Comparison of ENCODE assay signal across 8 cellular contexts in genomic region chr5:93622240-93622885, GRCh38. TPM values are rescaled to one million over a fixed set of nuclear protein-coding genes. Genes with fewer than 3 reads are reported as not detected.
DNase-seq lines count a peak whose midpoint lies in the region; ATAC-seq, FAIRE-seq and TF ChIP-seq lines count a peak whose summit lies in the region.

No MANE protein-coding gene starts in this region.

- peaks cover 0 to 3% (median 0%) of the 10 kb centered on the region in 7 donors for H3K9me3 Mint-ChIP-seq in CD4-positive, CD25-positive, alpha-beta regulatory T cell
- no peaks in the 10 kb centered on the region for H3K9me3 Mint-ChIP-seq in naive thymus-derived CD8-positive, alpha-beta T cell

- H3K4ac ChIP-seq in neuronal stem cell (ENCODE audit: low read length) = no peak overlapping the region

- no peaks in the 10 kb centered on the region for H4K20me1 ChIP-seq in PC-3 (ENCODE audit: low read length)

- no peak overlapping the region for H3K14ac ChIP-seq in neuronal stem cell (ENCODE audit: low read length)

- H2BK5ac ChIP-seq in neuronal stem cell (ENCODE audit: low read length) = no peak overlapping the region

- FAIRE-seq in HTR-8/SVneo (lab: Jason Lieb, UNC) = no peak

- WGBS in neuronal stem cell (ENCODE audit: extremely low coverage in 2 of 2, insufficient read length in 2 of 2, insufficient replicate concordance in 1 of 2), 2 donors = no CpG with 5 or more reads among the region's 4 CpGs

- intact Hi-C loops in PC-3 (cut with micrococcal nuclease) = loop anchor here (5.0 kb wide), 1 partner anchor 55 kb away; no protein-coding TSS in a partner anchor

- ATAC-seq in CD4-positive, CD25-positive, alpha-beta regulatory T cell (ENCODE audit: low read depth in 2 of 2) = peak; percentile 65 to 67
- ATAC-seq in PC-3 (no peak; the same call in 1 of the 2 replicates), HG03571 (IDR thresholded peaks at IDR 0.05; ENCODE audit: unreplicated experiment) (no peak)
- peak; percentile 74 to 76 for ATAC-seq in naive thymus-derived CD8-positive, alpha-beta T cell

- H3K27ac Mint-ChIP-seq in CD4-positive, CD25-positive, alpha-beta regulatory T cell = peak overlapping the region in 2 of 3 donors; percentile 12 to 82
- H3K27ac Mint-ChIP-seq in naive thymus-derived CD8-positive, alpha-beta T cell = peak overlapping the region in 9 of 10 donors; percentile 2 to 94 (median 84)

- H3K4me1 Mint-ChIP-seq in CD4-positive, CD25-positive, alpha-beta regulatory T cell = peaks cover 11 to 24% (median 20%) of the 10 kb centered on the region in 4 donors
- H3K4me1 Mint-ChIP-seq in naive thymus-derived CD8-positive, alpha-beta T cell = peaks cover 17 to 26% (median 22%) of the 10 kb centered on the region in 4 donors

- no peak overlapping the region for H2BK12ac ChIP-seq in neuronal stem cell (ENCODE audit: low read length)

- H3K9me3 ChIP-seq in CD4-positive, CD25-positive, alpha-beta regulatory T cell (ENCODE audit: control insufficient read depth in 2 of 2, low read length in 2 of 2) = no peaks in the 10 kb centered on the region
- H3K9me3 ChIP-seq in HEK293 (ENCODE audit: control insufficient read depth, insufficient read depth, low read depth, low read length) (no peaks in the 10 kb centered on the region), PC-3 (ENCODE audit: low read length) (no peaks in the 10 kb centered on the region), neuronal stem cell (replicated peaks in 1 of 2; ENCODE audit: control insufficient read depth in 2 of 2, insufficient read depth in 1 of 2, low read depth in 1 of 2, low read length in 2 of 2) (no peaks in the 10 kb centered on the region)

- TF ChIP-seq CTCF in HEK293 (tag by site-specific recombination; IDR thresholded peaks at IDR 0.05) (no peak), PC-3 (conservative IDR thresholded peaks at IDR 0.05; ENCODE audit: low read depth, low read length) (no peak)

- no peak overlapping the region for H2AK5ac ChIP-seq in neuronal stem cell (ENCODE audit: low read depth, low read length)

- no peaks in the 10 kb centered on the region for H3K79me1 ChIP-seq in neuronal stem cell (ENCODE audit: low read depth, low read length)

- H3K4me1 ChIP-seq in CD4-positive, CD25-positive, alpha-beta regulatory T cell (ENCODE audit: control insufficient read depth, insufficient read depth, low read length, poor library complexity, severe bottlenecking) = peaks cover 22% of the 10 kb centered on the region
- peaks cover 3% of the 10 kb centered on the region; the same call in 1 of the 2 replicates for H3K4me1 ChIP-seq in HEK293 (ENCODE audit: control insufficient read depth, insufficient read depth, low read length)
- peaks cover 11% of the 10 kb centered on the region; the same call in 1 of the 2 replicates for H3K4me1 ChIP-seq in PC-3 (ENCODE audit: insufficient read depth, low read length)
- H3K4me1 ChIP-seq in neuronal stem cell (ENCODE audit: control insufficient read depth in 2 of 2, insufficient read depth in 1 of 2, low read depth in 1 of 2, low read length in 2 of 2) = peaks cover 2 to 20% of the 10 kb centered on the region in 2 donors

- POLR2A ChIA-PET in HEK293 (lab: Yijun Ruan, JAX) = interaction anchor here (1.1 kb wide), 1 partner anchor 38 kb away, joined by 3 read pairs; no protein-coding TSS in a partner anchor
- POLR2A ChIA-PET in PC-3 (lab: Charles Lee; ENCODE audit: unreplicated experiment) = interaction anchor here (0.7 kb wide), 1 partner anchor 40 kb away, joined by 4 read pairs; no protein-coding TSS in a partner anchor
- POLR2A ChIA-PET in naive thymus-derived CD8-positive, alpha-beta T cell (lab: Charles Lee) = no interaction called here

- CTCF ChIA-PET in HEK293 (lab: Yijun Ruan, JAX) (interaction anchor here (0.9 to 1.2 kb wide), 2 partner anchors 9 to 286 kb away, joined by 4 read pairs; no protein-coding TSS in a partner anchor), PC-3 (lab: Charles Lee) (interaction anchor here (0.6 kb wide), 1 partner anchor 18 kb away, joined by 3 read pairs; no protein-coding TSS in a partner anchor)

- no TSS peak for BruUV-seq in PC-3 (replicated peaks; lab: Mats Ljungman, UMichigan)

- H3K9me2 ChIP-seq in PC-3 (replicated peaks; ENCODE audit: low read length) = no peaks in the 10 kb centered on the region

- peak; percentile 36 to 71 (median 39) for DNase-seq in CD4-positive, CD25-positive, alpha-beta regulatory T cell
- DNase-seq in PC-3 = peak; percentile 43
- peak; percentile 53 for DNase-seq in dermis blood vessel endothelial cell
- peak in 8 of 10 donors; percentile 18 to 75 (median 60) for DNase-seq in naive thymus-derived CD8-positive, alpha-beta T cell
- DNase-seq in neuronal stem cell (ENCODE audit: low spot score) = no peak
- no peak for DNase-seq in HTR-8/SVneo (ENCODE audit: insufficient read length, low spot score)

- H3K4me3 Mint-ChIP-seq in CD4-positive, CD25-positive, alpha-beta regulatory T cell = peak overlapping the region in 3 of 4 donors; percentile 59 to 76 (median 64)
- peak overlapping the region; percentile 12 to 96 (median 54) for H3K4me3 Mint-ChIP-seq in naive thymus-derived CD8-positive, alpha-beta T cell

- H2BK15ac ChIP-seq in neuronal stem cell (ENCODE audit: low read length) = no peak overlapping the region

- no peak overlapping the region for H4K91ac ChIP-seq in neuronal stem cell (ENCODE audit: low read depth, low read length, poor library complexity)

- no peaks in the 10 kb centered on the region for H3K36me3 ChIP-seq in CD4-positive, CD25-positive, alpha-beta regulatory T cell (ENCODE audit: control insufficient read depth, insufficient read depth, low read length)
- H3K36me3 ChIP-seq in HEK293 (ENCODE audit: control insufficient read depth in 2 of 2, insufficient read depth in 1 of 2, low read length in 2 of 2) (no peaks in the 10 kb centered on the region), PC-3 (ENCODE audit: low read depth, low read length) (no peaks in the 10 kb centered on the region), neuronal stem cell (replicated peaks in 1 of 2; ENCODE audit: control insufficient read depth in 2 of 2, insufficient read depth in 2 of 2, low read length in 2 of 2) (no peaks in the 10 kb centered on the region)

- peaks cover 27% of the 10 kb centered on the region for H3K27me3 Mint-ChIP-seq in CD4-positive, CD25-positive, alpha-beta regulatory T cell
- H3K27me3 Mint-ChIP-seq in naive thymus-derived CD8-positive, alpha-beta T cell = peaks cover 0 to 11% (median 0%) of the 10 kb centered on the region in 5 donors

- H3K9ac ChIP-seq in PC-3 (ENCODE audit: low read length) = no peak overlapping the region
- no peak overlapping the region for H3K9ac ChIP-seq in neuronal stem cell (ENCODE audit: low read depth, low read length, poor library complexity)

- no peak overlapping the region for H2BK120ac ChIP-seq in neuronal stem cell (ENCODE audit: low read depth, low read length)

- no peak overlapping the region for H3K23ac ChIP-seq in neuronal stem cell (ENCODE audit: low read depth, low read length, poor library complexity)

- no peak overlapping the region for H4K8ac ChIP-seq in neuronal stem cell (ENCODE audit: low read depth, low read length)

- no peak overlapping the region for H3K4me3 ChIP-seq in CD4-positive, CD25-positive, alpha-beta regulatory T cell (ENCODE audit: low read depth, low read length)
- H3K4me3 ChIP-seq in HEK293 (ENCODE audit: low read depth, low read length) (no peak overlapping the region), PC-3 (ENCODE audit: low read length) (no peak overlapping the region), neuronal stem cell (ENCODE audit: low read length in 2 of 2) (peak overlapping the region in 1 of 2 donors; percentile 58)

- peaks cover 3% of the 10 kb centered on the region for H3K36me3 Mint-ChIP-seq in CD4-positive, CD25-positive, alpha-beta regulatory T cell
- peaks cover 0 to 5% (median 0%) of the 10 kb centered on the region in 3 donors for H3K36me3 Mint-ChIP-seq in naive thymus-derived CD8-positive, alpha-beta T cell

- H3K18ac ChIP-seq in neuronal stem cell (ENCODE audit: low read length) = no peak overlapping the region

- H2AFZ ChIP-seq in PC-3 (ENCODE audit: low read length) (no peak overlapping the region), neuronal stem cell (ENCODE audit: low read length) (no peak overlapping the region)

- no peaks in the 10 kb centered on the region for H3K27me3 ChIP-seq in CD4-positive, CD25-positive, alpha-beta regulatory T cell (ENCODE audit: control insufficient read depth, insufficient read depth, low read length)
- H3K27me3 ChIP-seq in PC-3 (ENCODE audit: low read length) (no peaks in the 10 kb centered on the region), neuronal stem cell (ENCODE audit: control insufficient read depth in 3 of 3, insufficient read depth in 3 of 3, low read depth in 1 of 3, low read length in 3 of 3) (peaks cover 0 to 3% (median 0%) of the 10 kb centered on the region in 3 experiments)

- no peak overlapping the region for H3K4me2 ChIP-seq in PC-3 (ENCODE audit: low read length)
- H3K4me2 ChIP-seq in neuronal stem cell (ENCODE audit: insufficient read depth, low read length, poor library complexity, severe bottlenecking) = no peak overlapping the region

- no peaks in the 10 kb centered on the region for H3K79me2 ChIP-seq in PC-3 (ENCODE audit: low read length)

- H3F3A ChIP-seq in PC-3 (ENCODE audit: low read length, unreplicated experiment) = no peaks in the 10 kb centered on the region

- H3K27ac ChIP-seq in CD4-positive, CD25-positive, alpha-beta regulatory T cell (ENCODE audit: insufficient read depth, low read length, poor library complexity, severe bottlenecking) = no peak overlapping the region
- H3K27ac ChIP-seq in HEK293 (ENCODE audit: extremely low read depth, low read depth, low read length) (no peak overlapping the region), PC-3 (ENCODE audit: low read length) (no peak overlapping the region), neuronal stem cell (replicated peaks; ENCODE audit: low read length) (no peak overlapping the region)

TF ChIP-seq in HEK293, 187 proteins besides CTCF, POLR2A, EP300 and RAD21 (continues in another document):
- TF ChIP-seq ZNF366 (tag by site-specific recombination; conservative IDR thresholded peaks at IDR 0.05) (peak; percentile 65; the same call in 1 of the 2 replicates), ZFP37 (tag by site-specific recombination; IDR thresholded peaks at IDR 0.05) (no peak)

RNA-seq across cellular contexts. Expression of gene NR2F1, which starts 39.3 kb away (rescaled TPM):
- total RNA-seq in CD4-positive, CD25-positive, alpha-beta regulatory T cell = not detected
- not detected for polyA plus RNA-seq in CD4-positive, CD25-positive, alpha-beta regulatory T cell
- total RNA-seq in PC-3 (2014; rRNA removed) (88.4 and 118 TPM in 2 replicates), dermis blood vessel endothelial cell (34.7 and 98.7 TPM in 2 replicates)
- not detected for total RNA-seq in naive thymus-derived CD8-positive, alpha-beta T cell
- polyA plus RNA-seq in naive thymus-derived CD8-positive, alpha-beta T cell = not detected
- 63.6 TPM for polyA plus RNA-seq in neuronal stem cell (2013, experiment 1 of 2)
- polyA plus RNA-seq in neuronal stem cell (2013, experiment 2 of 2) = 66.2 TPM

RNA-seq across cellular contexts. Expression of gene NR2F1-AS1, which starts 41.3 kb away (rescaled TPM):
- total RNA-seq in CD4-positive, CD25-positive, alpha-beta regulatory T cell = not detected
- polyA plus RNA-seq in CD4-positive, CD25-positive, alpha-beta regulatory T cell = not detected
- 24.1 and 28.8 TPM in 2 replicates for total RNA-seq in PC-3 (2014; rRNA removed)
- total RNA-seq in dermis blood vessel endothelial cell = 11.2 and 18.4 TPM in 2 replicates
- not detected for total RNA-seq in naive thymus-derived CD8-positive, alpha-beta T cell
- not detected for polyA plus RNA-seq in naive thymus-derived CD8-positive, alpha-beta T cell
- 12.0 TPM for polyA plus RNA-seq in neuronal stem cell (2013, experiment 1 of 2)
- 12.9 TPM for polyA plus RNA-seq in neuronal stem cell (2013, experiment 2 of 2)

Comparison
In these comparisons a context has a peak if more than half of its experiments do, and no peak if none do; other contexts are left out.
1. ATAC-seq: peak in CD4-positive, CD25-positive, alpha-beta regulatory T cell (2 of 2) and naive thymus-derived CD8-positive, alpha-beta T cell (2 of 2); none in PC-3 (single experiment) and HG03571 (single experiment).
2. DNase-seq: peak in CD4-positive, CD25-positive, alpha-beta regulatory T cell (3 of 3), PC-3 (single experiment), dermis blood vessel endothelial cell (single experiment) and naive thymus-derived CD8-positive, alpha-beta T cell (8 of 10); none in neuronal stem cell (single experiment) and HTR-8/SVneo (single experiment).
3. RNA of gene NR2F1, which starts 39.3 kb away (total RNA-seq): 88.4 to 118 TPM in PC-3 and 34.7 to 98.7 TPM in dermis blood vessel endothelial cell; not detected in CD4-positive, CD25-positive, alpha-beta regulatory T cell (single experiment) and not detected in naive thymus-derived CD8-positive, alpha-beta T cell; every median in the first group is over 10 times any median in the second.
4. RNA of gene NR2F1-AS1, which starts 41.3 kb away (total RNA-seq): 24.1 to 28.8 TPM in PC-3 and 11.2 to 18.4 TPM in dermis blood vessel endothelial cell; not detected in CD4-positive, CD25-positive, alpha-beta regulatory T cell (single experiment) and not detected in naive thymus-derived CD8-positive, alpha-beta T cell; every median in the first group is over 10 times any median in the second.